ENCODE assay signal across 16 cellular contexts in genomic region chr18:10842821-10843220, GRCh38.
A peak's percentile ranks its signal among the peaks of the same experiment; 100 is the strongest.
DNase-seq lines count a peak whose midpoint lies in the region; ATAC-seq and TF ChIP-seq lines count a peak whose summit lies in the region.
"Had no signal": no experiment of that assay in that cellular context is flagged by ENCODE, and none has a peak within 500 bp of the region (broad histone marks: within the 10 kb centered on the region; RNA-seq: fewer than 3 reads in every experiment).

No MANE protein-coding gene starts in this region.

- H3K9me3 Mint-ChIP-seq in mesothelial cell of epicardium: peaks cover 16% of the 10 kb centered on the region
- H3K9me3 Mint-ChIP-seq: HFFc6 had no signal

- no peak overlapping the region for H3K18ac ChIP-seq in IMR-90 (ENCODE audit: low read depth, low read length)

- H3K4me3 Mint-ChIP-seq in mesothelial cell of epicardium: no peak overlapping the region
- H3K4me3 Mint-ChIP-seq: CD8-positive, alpha-beta memory T cell; HFFc6 had no signal

- in situ Hi-C loops in IMR-90 (cut with MboI; ENCODE audit: low sequenced_read_pairs): no loop called here

- TF ChIP-seq RAD21 in IMR-90 (IDR thresholded peaks at IDR 0.05; ENCODE audit: low read length): no peak

- no peak overlapping the region for H2AFZ ChIP-seq in IMR-90 (replicated peaks; ENCODE audit: low read length, poor library complexity)
- H2AFZ ChIP-seq in hepatocyte: no peak overlapping the region

- H4K91ac ChIP-seq in IMR-90 (ENCODE audit: insufficient read depth, low read depth, low read length): no peak overlapping the region

- no peak overlapping the region for H3K4ac ChIP-seq in IMR-90 (ENCODE audit: low read depth, low read length)

- ATAC-seq in IMR-90 (ENCODE audit: low read depth) (no peak), GM21447 (IDR thresholded peaks at IDR 0.05; ENCODE audit: unreplicated experiment) (no peak)

- H3K23ac ChIP-seq in IMR-90 (ENCODE audit: low read depth, low read length): no peak overlapping the region

- no peaks in the 10 kb centered on the region for H3K9me3 ChIP-seq in IMR-90 (ENCODE audit: control insufficient read depth, insufficient read depth, low read length)
- H3K9me3 ChIP-seq in hepatocyte (ENCODE audit: low read depth): no peaks in the 10 kb centered on the region
- H3K9me3 ChIP-seq in spleen: no peaks in the 10 kb centered on the region
- H3K9me3 ChIP-seq: BLaER1 had no signal

- TF ChIP-seq POLR2A in IMR-90 (IDR thresholded peaks at IDR 0.05; ENCODE audit: low read depth, low read length): no peak
- no peak for TF ChIP-seq POLR2A in spleen (IDR thresholded peaks at IDR 0.05)

- DNase-seq in IMR-90 (no peak), choroid plexus epithelial cell (ENCODE audit: low read depth) (peak; percentile 23), hepatocyte (ENCODE audit: low spot score) (no peak), mesothelial cell of epicardium (ENCODE audit: low spot score in 2 of 2, unreplicated experiment in 2 of 2) (no peak), spleen (no peak), RPMI8226 (no peak)
- DNase-seq in stimulated activated CD4-positive, alpha-beta T cell treated with anti-CD3 and anti-CD28 coated beads, Interleukin-4, amount 100 ng/mL, for 4 hours: no peak
- DNase-seq: CD8-positive, alpha-beta memory T cell; DMS53; GF-D8; HCEC 1CT; HFFc6 had no signal

- H3K14ac ChIP-seq in IMR-90 (replicated peaks; ENCODE audit: low read depth, low read length): no peak overlapping the region

- H2BK15ac ChIP-seq in IMR-90 (ENCODE audit: low read depth, low read length): no peak overlapping the region

- CTCF ChIA-PET in IMR-90 (lab: Yijun Ruan, JAX): no interaction called here

- no peaks in the 10 kb centered on the region for H3K79me2 ChIP-seq in hepatocyte

- no peak overlapping the region for H2BK120ac ChIP-seq in IMR-90 (ENCODE audit: low read depth, low read length)

- H3K4me1 ChIP-seq in IMR-90 (ENCODE audit: control insufficient read depth, insufficient read depth, low read length) (peaks cover 1% of the 10 kb centered on the region; the same call in 1 of the 2 replicates), hepatocyte (ENCODE audit: insufficient read depth) (peaks cover 4% of the 10 kb centered on the region), spleen (no peaks in the 10 kb centered on the region)
- H3K4me1 ChIP-seq: BLaER1 had no signal

- H3K36me3 Mint-ChIP-seq in mesothelial cell of epicardium: peaks cover 8% of the 10 kb centered on the region
- H3K36me3 Mint-ChIP-seq: CD8-positive, alpha-beta memory T cell had no signal

- no CpG with 5 or more reads among the region's 1 CpG for whole genome bisulfite sequencing in IMR-90 (ENCODE audit: extremely low coverage in 2 of 2, insufficient read length in 1 of 2), 2 experiments
- 39% methylated on average over 1 of the region's 1 CpG for WGBS in hepatocyte (ENCODE audit: low lambda C conversion rate, missing lambda C conversion rate)
- WGBS in spleen, 5 donors: 33 to 68% (median 41%) methylated on average over 1 of the region's 1 CpG

- H3K27ac ChIP-seq in IMR-90 (ENCODE audit: insufficient read depth, low read length) (no peak overlapping the region), hepatocyte (peak overlapping the region; percentile 38), spleen (no peak overlapping the region)
- H3K27ac ChIP-seq: 22Rv1, BLaER1, HL-60 had no signal

- H3K79me1 ChIP-seq in IMR-90 (ENCODE audit: low read depth in 1 of 2, low read length in 2 of 2): no peaks in the 10 kb centered on the region

- H3K4me2 ChIP-seq in IMR-90 (ENCODE audit: low read depth, low read length): no peak overlapping the region
- H3K4me2 ChIP-seq in hepatocyte: no peak overlapping the region
- H3K4me2 ChIP-seq: BLaER1 had no signal

- H2BK20ac ChIP-seq in IMR-90 (ENCODE audit: low read depth, low read length): no peak overlapping the region

- H3K56ac ChIP-seq in IMR-90 (ENCODE audit: extremely low read depth, insufficient read depth, low read length): no peak overlapping the region

- no peaks in the 10 kb centered on the region; the same call in 1 of the 2 replicates for H3K9me1 ChIP-seq in IMR-90 (ENCODE audit: insufficient read depth, low read length)

- H4K20me1 ChIP-seq in IMR-90 (ENCODE audit: insufficient read depth, low read length): no peaks in the 10 kb centered on the region
- no peaks in the 10 kb centered on the region for H4K20me1 ChIP-seq in hepatocyte (ENCODE audit: insufficient read depth, poor library complexity, severe bottlenecking)
- H4K20me1 ChIP-seq: BLaER1 had no signal

- peak overlapping the region; percentile 83 for H3K27ac Mint-ChIP-seq in mesothelial cell of epicardium
- H3K27ac Mint-ChIP-seq: HFFc6 had no signal

- H4K8ac ChIP-seq in IMR-90 (ENCODE audit: low read depth in 2 of 2, low read length in 2 of 2): no peak overlapping the region

- H3K4me1 Mint-ChIP-seq in mesothelial cell of epicardium: peaks cover 35% of the 10 kb centered on the region
- H3K4me1 Mint-ChIP-seq: CD8-positive, alpha-beta memory T cell had no signal

- peaks cover 2% of the 10 kb centered on the region; the same call in 1 of the 2 replicates for H3K36me3 ChIP-seq in IMR-90 (ENCODE audit: control insufficient read depth, insufficient read depth, low read length)
- no peaks in the 10 kb centered on the region for H3K36me3 ChIP-seq in hepatocyte (replicated peaks; ENCODE audit: insufficient read depth, low read depth)
- no peaks in the 10 kb centered on the region for H3K36me3 ChIP-seq in spleen
- H3K36me3 ChIP-seq: BLaER1 had no signal

- H3K4me3 ChIP-seq in IMR-90 (ENCODE audit: insufficient read depth, low read depth, low read length) (no peak overlapping the region), choroid plexus epithelial cell (ENCODE audit: low read depth, low read length) (no peak overlapping the region), hepatocyte (no peak overlapping the region), spleen (no peak overlapping the region)
- H3K4me3 ChIP-seq: BLaER1 had no signal

- no peaks in the 10 kb centered on the region for H3K27me3 Mint-ChIP-seq in mesothelial cell of epicardium (ENCODE audit: low read depth)

- no peak overlapping the region for H2AK5ac ChIP-seq in IMR-90 (ENCODE audit: low read depth, low read length)

- dilution Hi-C loops in IMR-90 (cut with HindIII; ENCODE audit: low sequenced_read_pairs, unreplicated experiment): no loop called here

- BruUV-seq in IMR-90 (replicated peaks; lab: Mats Ljungman, UMichigan): no TSS peak

- TF ChIP-seq CTCF in IMR-90 (conservative IDR thresholded peaks at IDR 0.05; ENCODE audit: low read depth, low read length) (no peak), choroid plexus epithelial cell (conservative IDR thresholded peaks at IDR 0.05; ENCODE audit: low read depth, low read length) (no peak), hepatocyte (IDR thresholded peaks at IDR 0.05; ENCODE audit: poor library complexity) (no peak), mesothelial cell of epicardium (IDR thresholded peaks at IDR 0.05; ENCODE audit: unreplicated experiment) (no peak), spleen (IDR thresholded peaks at IDR 0.05 in 8 of 11, conservative IDR thresholded peaks at IDR 0.05 in 3 of 11) (no peak)

- no peak overlapping the region for H2BK5ac ChIP-seq in IMR-90 (ENCODE audit: low read depth, low read length, poor library complexity, severe bottlenecking)

- H2AK9ac ChIP-seq in IMR-90 (replicated peaks; ENCODE audit: low read depth, low read length, poor library complexity): no peak overlapping the region

- POLR2A ChIA-PET in IMR-90 (lab: Charles Lee; ENCODE audit: unreplicated experiment): interaction anchor here (0.5 kb wide), 1 partner anchor 17 kb away, joined by 18 read pairs; no protein-coding TSS in a partner anchor

- H3K27me3 ChIP-seq in IMR-90 (ENCODE audit: control insufficient read depth, insufficient read depth, low read length): no peaks in the 10 kb centered on the region
- no peaks in the 10 kb centered on the region for H3K27me3 ChIP-seq in hepatocyte
- no peaks in the 10 kb centered on the region for H3K27me3 ChIP-seq in spleen (replicated peaks in 1 of 7)
- H3K27me3 ChIP-seq: BLaER1 had no signal

- no peak overlapping the region for H4K5ac ChIP-seq in IMR-90 (ENCODE audit: low read depth, low read length)

- intact Hi-C loops in IMR-90 (cut with micrococcal nuclease): no loop called here
- intact Hi-C loops in spleen (cut with DNase I; ENCODE audit: low total_unique reads): no loop called here

- H3K9me2 ChIP-seq in hepatocyte (replicated peaks; ENCODE audit: insufficient read depth): no peaks in the 10 kb centered on the region

- no peak overlapping the region for H3K9ac ChIP-seq in IMR-90 (ENCODE audit: low read depth, low read length)
- H3K9ac ChIP-seq: BLaER1 had no signal

TF ChIP-seq in IMR-90, 13 proteins besides CTCF, POLR2A, EP300 and RAD21:
- peak; percentile 15; the same call in 1 of the 2 replicates for TF ChIP-seq CEBPB (IDR thresholded peaks at IDR 0.05; ENCODE audit: low read depth, low read length)
- no peak for TF ChIP-seq MXI1 (IDR thresholded peaks at IDR 0.05; ENCODE audit: borderline replicate concordance, low read depth, low read length)
- no peak for TF ChIP-seq NFE2L2 (IDR thresholded peaks at IDR 0.05; ENCODE audit: low read depth, low read length)
- TF ChIP-seq CHD1 (IDR thresholded peaks at IDR 0.05; ENCODE audit: low read depth, low read length): no peak
- TF ChIP-seq RCOR1 (IDR thresholded peaks at IDR 0.05; ENCODE audit: insufficient replicate concordance, low read length): no peak
